In genomic region chr6:33237731-33238130, GRCh38 we compare ENCODE assay signal across 1 cellular context.
TF ChIP-seq lines count a peak whose summit lies in the region.

No MANE protein-coding gene starts in this region.

TF ChIP-seq in K562, 482 proteins besides CTCF, POLR2A, EP300 and RAD21:
- TF ChIP-seq ZBTB33 (CRISPR knock-in tag; IDR thresholded peaks at IDR 0.05) (no peak), MGA (IDR thresholded peaks at IDR 0.05) (no peak), PBX2 (CRISPR knock-in tag; IDR thresholded peaks at IDR 0.05; ENCODE audit: low read depth) (no peak), PBX2 (tag; conservative IDR thresholded peaks at IDR 0.05; ENCODE audit: low read depth) (0 out of 2 replicates have a peak, but pooled peaks have one; percentile 20)
